In the genomic region with DNA sequence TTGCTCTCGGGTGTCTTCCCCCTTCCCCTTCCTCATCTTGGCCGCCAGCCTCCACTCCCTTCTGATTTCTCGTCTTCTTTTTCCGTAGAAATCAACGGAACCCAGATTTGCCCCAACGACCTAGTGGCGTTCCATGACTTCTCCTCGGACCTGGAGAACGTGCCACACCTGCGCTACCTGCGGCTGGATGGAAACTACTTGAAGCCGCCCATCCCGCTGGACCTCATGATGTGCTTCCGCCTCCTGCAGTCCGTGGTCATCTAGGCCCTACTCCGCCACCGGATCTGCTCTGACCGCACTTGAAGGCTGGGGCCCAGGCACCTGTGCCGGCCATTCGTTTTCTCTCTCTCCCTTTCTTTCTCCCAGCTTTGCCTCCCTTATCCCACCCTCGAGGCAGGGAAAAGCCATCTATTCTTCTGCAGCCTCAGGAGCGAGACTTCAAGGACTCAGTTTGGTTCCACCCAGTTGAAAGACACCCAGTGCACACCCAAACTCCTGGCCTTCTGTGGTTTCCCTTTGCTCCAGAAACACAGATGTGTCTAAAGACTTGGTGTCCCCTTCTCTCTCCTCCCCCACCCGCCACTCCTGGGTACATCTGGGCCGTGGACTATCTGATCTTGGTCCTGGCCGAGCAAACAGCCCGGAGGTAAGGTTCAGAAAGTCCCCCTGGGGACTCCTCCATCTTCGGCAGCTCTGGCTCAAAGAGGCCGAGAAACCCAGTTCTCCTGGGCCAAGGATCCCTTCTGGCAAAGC, we compare ENCODE assay signal across 9 cellular contexts. TPM values are rescaled to one million over a fixed set of nuclear protein-coding genes. Genes with fewer than 3 reads are reported as not detected.
DNase-seq lines count a peak whose midpoint lies in the region; FAIRE-seq and TF ChIP-seq lines count a peak whose summit lies in the region.
"Had no signal": no experiment of that assay in that cellular context is flagged by ENCODE, and none has a peak within 500 bp of the region (broad histone marks: within the 10 kb centered on the region; RNA-seq: fewer than 3 reads in every experiment).

No MANE protein-coding gene starts in this region.

- peak; percentile 59 for FAIRE-seq in urothelium cell line (lab: Jason Lieb, UNC)

- H3K9me3 ChIP-seq in muscle layer of colon (ENCODE audit: low read length): no peaks in the 10 kb centered on the region

- peaks cover 42% of the 10 kb centered on the region for H3K4me1 ChIP-seq in muscle layer of colon (ENCODE audit: insufficient read depth, low read length)

- no peak overlapping the region for H3K27ac Mint-ChIP-seq in activated naive CD4-positive, alpha-beta T cell treated with anti-CD3 and anti-CD28 coated beads, Interleukin-2, amount 10 ng/mL, durations not matched to agents 7 days and 5 days
- peak overlapping the region; percentile 77 for H3K27ac Mint-ChIP-seq in chondrocyte (ENCODE audit: unreplicated experiment)

- no peaks in the 10 kb centered on the region for H3K27me3 ChIP-seq in muscle layer of colon (ENCODE audit: control insufficient read depth in 1 of 2, insufficient read depth in 2 of 2, low read length in 2 of 2)

- TF ChIP-seq CTCF in chondrocyte (IDR thresholded peaks at IDR 0.05): no peak

- DNase-seq in activated naive CD4-positive, alpha-beta T cell treated with anti-CD3 and anti-CD28 coated beads, Interleukin-2, amount 10 ng/mL, durations not matched to agents 7 days and 5 days: no peak
- no peak for DNase-seq in activated naive CD4-positive, alpha-beta T cell treated with Interleukin-2 at 50 U/mL for 16 hours
- DNase-seq in chondrocyte (ENCODE audit: low spot score) (no peak), urothelium cell line (ENCODE audit: low spot score) (no peak), HK-2 (ENCODE audit: unreplicated experiment) (no peak), AG08396 (ENCODE audit: low spot score) (no peak), erythroblast (lab: John Stamatoyannopoulos, UW) (no peak)

- no peak for TF ChIP-seq POLR2A in erythroblast (IDR thresholded peaks at IDR 0.05; ENCODE audit: low read length)

- peaks cover 16% of the 10 kb centered on the region for H3K27me3 Mint-ChIP-seq in activated naive CD4-positive, alpha-beta T cell treated with anti-CD3 and anti-CD28 coated beads, Interleukin-2, amount 10 ng/mL, durations not matched to agents 7 days and 5 days
- peaks cover 4% of the 10 kb centered on the region for H3K27me3 Mint-ChIP-seq in chondrocyte (ENCODE audit: low read depth)

- H3K4me3 Mint-ChIP-seq in activated naive CD4-positive, alpha-beta T cell treated with anti-CD3 and anti-CD28 coated beads, Interleukin-2, amount 10 ng/mL, durations not matched to agents 7 days and 5 days: peak overlapping the region; percentile 61
- H3K4me3 Mint-ChIP-seq in chondrocyte (ENCODE audit: unreplicated experiment): peak overlapping the region; percentile 67

- CTCF ChIA-PET in activated naive CD4-positive, alpha-beta T cell treated with anti-CD3 and anti-CD28 coated beads, Interleukin-2, amount 10 ng/mL, durations not matched to agents 7 days and 5 days (lab: Charles Lee): interaction anchor here (0.6 to 10.1 kb wide), 14 partner anchors 9 to 222 kb away, joined by 3 to 152 read pairs (median 6); a partner anchor contains a TSS

- peaks cover 6% of the 10 kb centered on the region for H3K4me1 Mint-ChIP-seq in activated naive CD4-positive, alpha-beta T cell treated with anti-CD3 and anti-CD28 coated beads, Interleukin-2, amount 10 ng/mL, durations not matched to agents 7 days and 5 days
- H3K4me1 Mint-ChIP-seq in chondrocyte (ENCODE audit: low read depth): peaks cover 9% of the 10 kb centered on the region

- peak overlapping the region in 1 of 2 donors; percentile 16 for H3K4me3 ChIP-seq in muscle layer of colon (ENCODE audit: low read depth in 1 of 2, low read length in 2 of 2)

- peaks cover 50% of the 10 kb centered on the region for H3K36me3 ChIP-seq in muscle layer of colon (ENCODE audit: insufficient read depth, low read length)

- peak overlapping the region; percentile 70 for H3K9ac ChIP-seq in muscle layer of colon (ENCODE audit: low read length)

- H3K36me3 Mint-ChIP-seq in activated naive CD4-positive, alpha-beta T cell treated with anti-CD3 and anti-CD28 coated beads, Interleukin-2, amount 10 ng/mL, durations not matched to agents 7 days and 5 days: no peaks in the 10 kb centered on the region
- peaks cover 13% of the 10 kb centered on the region for H3K36me3 Mint-ChIP-seq in chondrocyte (ENCODE audit: low read depth)

- H3K9me3 Mint-ChIP-seq in activated naive CD4-positive, alpha-beta T cell treated with anti-CD3 and anti-CD28 coated beads, Interleukin-2, amount 10 ng/mL, durations not matched to agents 7 days and 5 days: no peaks in the 10 kb centered on the region
- no peaks in the 10 kb centered on the region for H3K9me3 Mint-ChIP-seq in chondrocyte (ENCODE audit: low read depth)

- H3K27ac ChIP-seq in muscle layer of colon (ENCODE audit: low read depth, low read length): peak overlapping the region; percentile 92

RNA-seq across cellular contexts. Expression of a gene that starts 7.2 kb away (rescaled TPM):
- not detected in 3 replicates for total RNA-seq in chondrocyte
- total RNA-seq: activated CD8-positive, alpha-beta memory T cell treated with anti-CD3 and anti-CD28 coated beads for 36 hours had no signal

RNA-seq across cellular contexts. Expression of a gene that starts 11.2 kb away (rescaled TPM):
- total RNA-seq in chondrocyte: 29.5 to 33.7 TPM (median 33.2 TPM) in 3 replicates
- total RNA-seq: activated CD8-positive, alpha-beta memory T cell treated with anti-CD3 and anti-CD28 coated beads for 36 hours had no signal
